Comparison of ENCODE assay signal across 8 cellular contexts in the genomic region with DNA sequence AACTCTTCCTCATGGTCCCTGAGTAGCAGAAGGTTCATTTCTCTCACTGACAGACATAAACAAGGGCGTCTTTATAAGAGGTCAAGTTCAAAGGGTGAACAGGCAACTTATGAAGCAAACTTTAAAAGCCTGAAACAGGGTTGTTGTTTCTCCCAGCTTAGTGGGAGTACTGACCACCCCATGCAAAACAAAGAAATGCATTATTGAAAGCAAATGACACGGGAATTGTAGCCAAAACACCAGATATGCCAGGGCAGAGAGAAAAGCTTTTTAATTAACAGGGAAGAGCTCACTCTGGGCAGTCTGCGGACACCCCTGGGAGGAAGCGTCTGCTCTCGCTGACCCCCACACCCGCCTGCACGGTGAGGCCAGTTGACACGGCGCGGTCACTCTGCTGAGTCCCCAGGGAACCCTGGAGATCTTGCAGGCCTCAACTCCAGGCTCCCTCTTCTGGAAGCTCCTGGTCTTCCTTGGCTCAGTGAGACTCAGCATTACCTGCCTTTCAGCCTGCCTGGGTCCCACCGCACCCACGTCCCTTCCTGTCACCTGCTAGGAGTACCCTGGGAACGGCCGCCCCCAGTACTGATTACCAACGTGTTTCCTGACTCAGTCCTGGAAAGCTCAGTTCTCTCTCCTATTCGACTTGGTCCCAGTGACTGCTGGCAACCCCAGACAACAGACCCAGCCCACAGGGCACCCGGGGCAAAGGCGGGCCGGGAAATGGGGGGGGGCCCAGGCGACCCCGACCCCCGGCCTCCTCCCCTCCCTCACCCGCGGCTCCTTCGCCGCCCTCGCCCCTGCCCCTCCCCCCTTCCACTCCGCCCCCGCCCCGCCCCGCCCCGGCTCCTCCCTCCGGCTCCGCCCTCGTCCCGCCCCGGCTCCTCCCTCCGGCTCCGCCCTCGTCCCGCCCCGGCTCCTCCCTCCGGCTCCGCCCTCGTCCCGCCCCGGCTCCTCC. TPM values are rescaled to one million over a fixed set of nuclear protein-coding genes. Genes with fewer than 3 reads are reported as not detected.
A peak's percentile ranks its signal among the peaks of the same experiment; 100 is the strongest.
DNase-seq lines count a peak whose midpoint lies in the region; ATAC-seq and TF ChIP-seq lines count a peak whose summit lies in the region.

No MANE protein-coding gene starts in this region.

- H3K4me1 Mint-ChIP-seq in neural crest cell, result peaks cover 30% of the 10 kb centered on the region

- CTCF ChIA-PET in AG04450 (lab: Charles Lee), result interaction anchor here (0.5 to 1.9 kb wide), 3 partner anchors 34 to 71 kb away, joined by 5 to 9 read pairs (median 8); no protein-coding TSS in a partner anchor

- no peaks in the 10 kb centered on the region; the same call in 1 of the 2 replicates for H3K9me3 ChIP-seq in AG04450 (ENCODE audit: control insufficient read depth, insufficient read depth, low read length)

- H3K27me3 ChIP-seq in AG04450 (ENCODE audit: control insufficient read depth, insufficient read depth, low read length), result peaks cover 5% of the 10 kb centered on the region

- TF ChIP-seq CTCF in AG04450 (IDR thresholded peaks at IDR 0.05; ENCODE audit: low read depth, low read length) (peak; percentile 41), GM12873 (IDR thresholded peaks at IDR 0.05; ENCODE audit: insufficient read depth, low read depth, low read length, missing control alignments) (peak; percentile 10), neural crest cell (conservative IDR thresholded peaks at IDR 0.05) (peak; percentile 49)

- H3K36me3 Mint-ChIP-seq in activated naive CD4-positive, alpha-beta T cell treated with anti-CD3 and anti-CD28 coated beads, Interleukin-2, amount 50 U/mL, for 72 hours, result peaks cover 5 to 7% of the 10 kb centered on the region in 2 donors
- no peaks in the 10 kb centered on the region for H3K36me3 Mint-ChIP-seq in neural crest cell (ENCODE audit: low read depth)

- DNase-seq in AG04450 (ENCODE audit: low read depth, low spot score) (no peak), NCI-H510A treated with DMSO at 0.1 percent for 48 hours (lab: John Stamatoyannopoulos, UW) (peak; percentile 44), foreskin melanocyte (peak; percentile 87), neural crest cell (ENCODE audit: low read depth, low spot score) (peak; percentile 46), 8988T (no peak)
- DNase-seq in activated naive CD4-positive, alpha-beta T cell treated with anti-CD3 and anti-CD28 coated beads, Interleukin-2, amount 50 U/mL, for 72 hours (ENCODE audit: low spot score in 2 of 2), result no peak

- peak; percentile 15 to 24 for ATAC-seq in activated naive CD4-positive, alpha-beta T cell treated with anti-CD3 and anti-CD28 coated beads, Interleukin-2, amount 50 U/mL, for 72 hours
- no peak for ATAC-seq in HG02938 (IDR thresholded peaks at IDR 0.05; ENCODE audit: unreplicated experiment)

- no peaks in the 10 kb centered on the region for H3K9me3 Mint-ChIP-seq in activated naive CD4-positive, alpha-beta T cell treated with anti-CD3 and anti-CD28 coated beads, Interleukin-2, amount 50 U/mL, for 72 hours
- H3K9me3 Mint-ChIP-seq in neural crest cell, result no peaks in the 10 kb centered on the region

- POLR2A ChIA-PET in AG04450 (lab: Yijun Ruan, JAX), result interaction anchor here (1.1 to 1.4 kb wide), 2 partner anchors 19 to 34 kb away, joined by 3 read pairs; no protein-coding TSS in a partner anchor

- no peak overlapping the region for H3K27ac ChIP-seq in AG04450 (ENCODE audit: low read depth, low read length)

- H3K27ac Mint-ChIP-seq in activated naive CD4-positive, alpha-beta T cell treated with anti-CD3 and anti-CD28 coated beads, Interleukin-2, amount 50 U/mL, for 72 hours, result peak overlapping the region; percentile 0 to 58
- H3K27ac Mint-ChIP-seq in neural crest cell (ENCODE audit: unreplicated experiment), result no peak overlapping the region

- H3K4me3 Mint-ChIP-seq in neural crest cell, result peak overlapping the region; percentile 71

- H3K4me3 ChIP-seq in AG04450 (ENCODE audit: low read depth, low read length), result peak overlapping the region; percentile 59

- H3K27me3 Mint-ChIP-seq in neural crest cell (ENCODE audit: low read depth), result no peaks in the 10 kb centered on the region

RNA-seq across cellular contexts. Expression of gene CFAP410, which starts 1.0 kb away (rescaled TPM):
- polyA plus RNA-seq in AG04450 (2011; rRNA removed), result 3.7 and 7.1 TPM in 2 replicates
- 1.7 TPM in 2 replicates for polyA minus RNA-seq in AG04450 (2011; rRNA and poly(A)+ RNA removed)
- 10 to 100 TPM; 16.5 to 17.3 TPM for total RNA-seq in activated naive CD4-positive, alpha-beta T cell treated with anti-CD3 and anti-CD28 coated beads, Interleukin-2, amount 50 U/mL, for 72 hours
- 23.9 and 24.6 TPM in 2 replicates for total RNA-seq in neural crest cell

RNA-seq across cellular contexts. Expression of gene TRPM2, which starts 15.2 kb away (rescaled TPM):
- not detected in 2 replicates for polyA plus RNA-seq in AG04450 (2011; rRNA removed)
- 0.05 and 0.30 TPM in 2 replicates for polyA minus RNA-seq in AG04450 (2011; rRNA and poly(A)+ RNA removed)
- 10 to 100 TPM in 1 of 2 donors, 1 to 10 TPM in 1; 8.5 to 16.3 TPM for total RNA-seq in activated naive CD4-positive, alpha-beta T cell treated with anti-CD3 and anti-CD28 coated beads, Interleukin-2, amount 50 U/mL, for 72 hours
- not detected in 2 replicates for total RNA-seq in neural crest cell

RNA-seq across cellular contexts. Expression of gene PFKL, which starts 38.4 kb away (rescaled TPM):
- 44.3 and 59.1 TPM in 2 replicates for polyA plus RNA-seq in AG04450 (2011; rRNA removed)
- 52.1 and 59.0 TPM in 2 replicates for polyA minus RNA-seq in AG04450 (2011; rRNA and poly(A)+ RNA removed)
- 100 to 1,000 TPM in 1 of 2 donors, 10 to 100 TPM in 1; 88.8 to 223 TPM for total RNA-seq in activated naive CD4-positive, alpha-beta T cell treated with anti-CD3 and anti-CD28 coated beads, Interleukin-2, amount 50 U/mL, for 72 hours
- 94.7 and 96.1 TPM in 2 replicates for total RNA-seq in neural crest cell

RNA-seq across cellular contexts. Expression of gene AIRE, which starts 52.5 kb away (rescaled TPM):
- polyA plus RNA-seq in AG04450 (2011; rRNA removed), result not detected in 2 replicates
- not detected in 2 replicates for polyA minus RNA-seq in AG04450 (2011; rRNA and poly(A)+ RNA removed)
- not detected for total RNA-seq in activated naive CD4-positive, alpha-beta T cell treated with anti-CD3 and anti-CD28 coated beads, Interleukin-2, amount 50 U/mL, for 72 hours
- not detected in 2 replicates for total RNA-seq in neural crest cell

Comparison
In these comparisons a context has a peak if more than half of its experiments do, and no peak if none do; other contexts are left out.
1. DNase-seq: peak in NCI-H510A treated with DMSO at 0.1 percent for 48 hours (single experiment), foreskin melanocyte (single experiment) and neural crest cell (single experiment); none in AG04450 (single experiment), activated naive CD4-positive, alpha-beta T cell treated with anti-CD3 and anti-CD28 coated beads, Interleukin-2, amount 50 U/mL, for 72 hours (0 of 2) and 8988T (single experiment).
2. Peak in every context shown above with its lines, with median percentiles within 50 percentile points of each other: CTCF ChIP-seq.